ENCODE assay signal across 2 cellular contexts in the genomic region with DNA sequence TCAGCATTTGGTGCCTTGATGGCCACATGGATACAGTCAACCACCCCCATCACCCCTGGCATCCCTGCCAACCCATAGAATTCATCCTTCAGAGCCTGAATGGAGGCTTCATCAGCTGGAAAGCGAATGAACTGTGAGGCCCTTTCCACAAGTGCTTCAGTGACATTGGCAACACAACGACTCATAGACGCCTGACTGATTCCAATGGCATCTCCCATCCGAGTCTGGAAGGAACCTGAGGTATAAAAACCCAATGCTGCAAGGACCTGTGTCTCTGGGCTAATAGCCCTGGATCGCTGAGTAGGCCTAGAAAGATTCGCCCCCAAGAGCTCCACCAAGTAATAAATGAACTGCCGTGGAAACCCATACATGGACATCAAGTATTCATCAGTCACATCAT.
TF ChIP-seq lines count a peak whose summit lies in the region.

No MANE protein-coding gene starts in this region.

TF ChIP-seq in K562, 482 proteins besides CTCF, POLR2A, EP300 and RAD21:
- TF ChIP-seq NFYB (IDR thresholded peaks at IDR 0.05; ENCODE audit: extremely low read depth, insufficient read length): no peak
- TF ChIP-seq FOXP1 (CRISPR knock-in tag; IDR thresholded peaks at IDR 0.05): no peak
- TF ChIP-seq ZNF436 (CRISPR knock-in tag; IDR thresholded peaks at IDR 0.05): no peak
- TF ChIP-seq SREBF2 (CRISPR knock-in tag; IDR thresholded peaks at IDR 0.05): no peak

TF ChIP-seq in neural cell, 6 proteins besides CTCF, POLR2A, EP300 and RAD21:
- TF ChIP-seq, protein P1, sequence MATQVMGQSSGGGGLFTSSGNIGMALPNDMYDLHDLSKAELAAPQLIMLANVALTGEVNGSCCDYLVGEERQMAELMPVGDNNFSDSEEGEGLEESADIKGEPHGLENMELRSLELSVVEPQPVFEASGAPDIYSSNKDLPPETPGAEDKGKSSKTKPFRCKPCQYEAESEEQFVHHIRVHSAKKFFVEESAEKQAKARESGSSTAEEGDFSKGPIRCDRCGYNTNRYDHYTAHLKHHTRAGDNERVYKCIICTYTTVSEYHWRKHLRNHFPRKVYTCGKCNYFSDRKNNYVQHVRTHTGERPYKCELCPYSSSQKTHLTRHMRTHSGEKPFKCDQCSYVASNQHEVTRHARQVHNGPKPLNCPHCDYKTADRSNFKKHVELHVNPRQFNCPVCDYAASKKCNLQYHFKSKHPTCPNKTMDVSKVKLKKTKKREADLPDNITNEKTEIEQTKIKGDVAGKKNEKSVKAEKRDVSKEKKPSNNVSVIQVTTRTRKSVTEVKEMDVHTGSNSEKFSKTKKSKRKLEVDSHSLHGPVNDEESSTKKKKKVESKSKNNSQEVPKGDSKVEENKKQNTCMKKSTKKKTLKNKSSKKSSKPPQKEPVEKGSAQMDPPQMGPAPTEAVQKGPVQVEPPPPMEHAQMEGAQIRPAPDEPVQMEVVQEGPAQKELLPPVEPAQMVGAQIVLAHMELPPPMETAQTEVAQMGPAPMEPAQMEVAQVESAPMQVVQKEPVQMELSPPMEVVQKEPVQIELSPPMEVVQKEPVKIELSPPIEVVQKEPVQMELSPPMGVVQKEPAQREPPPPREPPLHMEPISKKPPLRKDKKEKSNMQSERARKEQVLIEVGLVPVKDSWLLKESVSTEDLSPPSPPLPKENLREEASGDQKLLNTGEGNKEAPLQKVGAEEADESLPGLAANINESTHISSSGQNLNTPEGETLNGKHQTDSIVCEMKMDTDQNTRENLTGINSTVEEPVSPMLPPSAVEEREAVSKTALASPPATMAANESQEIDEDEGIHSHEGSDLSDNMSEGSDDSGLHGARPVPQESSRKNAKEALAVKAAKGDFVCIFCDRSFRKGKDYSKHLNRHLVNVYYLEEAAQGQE (IDR thresholded peaks at IDR 0.05; ENCODE audit: borderline replicate concordance): no peak
- TF ChIP-seq EZH2 (IDR thresholded peaks at IDR 0.05; ENCODE audit: borderline replicate concordance, insufficient read depth, low read length, poor library complexity, severe bottlenecking) (no peak), SMC3 (conservative IDR thresholded peaks at IDR 0.05; ENCODE audit: poor library complexity) (no peak), TAF1 (IDR thresholded peaks at IDR 0.05; ENCODE audit: low read depth) (no peak), POLR2AphosphoS5 (IDR thresholded peaks at IDR 0.05) (no peak), MXI1 (conservative IDR thresholded peaks at IDR 0.05; ENCODE audit: poor library complexity, severe bottlenecking) (no peak)
